In genomic region chr11:11841121-11841604, GRCh38 we compare ENCODE assay signal across 8 cellular contexts. TPM values are rescaled to one million over a fixed set of nuclear protein-coding genes. Genes with fewer than 3 reads are reported as not detected.
DNase-seq lines count a peak whose midpoint lies in the region; ATAC-seq and TF ChIP-seq lines count a peak whose summit lies in the region.

No MANE protein-coding gene starts in this region.

- TF ChIP-seq CTCF in WI38 (IDR thresholded peaks at IDR 0.05; ENCODE audit: low read depth, low read length) (no peak), cardiac muscle cell (IDR thresholded peaks at IDR 0.05; ENCODE audit: low read depth, low read length) (no peak), progenitor cell of endocrine pancreas (IDR thresholded peaks at IDR 0.05; ENCODE audit: unreplicated experiment) (no peak)

- peaks cover 38% of the 10 kb centered on the region for H3K4me1 ChIP-seq in cardiac muscle cell (ENCODE audit: low read depth)

- no peak overlapping the region for H3K27ac Mint-ChIP-seq in progenitor cell of endocrine pancreas

- peaks cover 3% of the 10 kb centered on the region for H3K9me3 Mint-ChIP-seq in progenitor cell of endocrine pancreas (ENCODE audit: low read depth)

- peak; percentile 28 for ATAC-seq in GM21423 (IDR thresholded peaks at IDR 0.05; ENCODE audit: unreplicated experiment)

- H3K36me3 Mint-ChIP-seq in progenitor cell of endocrine pancreas (ENCODE audit: insufficient read depth): no peaks in the 10 kb centered on the region

- peak; percentile 74 for DNase-seq in DMS53 (lab: John Stamatoyannopoulos, UW)
- peak in 1 of 2 donors; percentile 49 for DNase-seq in cardiac muscle cell (ENCODE audit: low read depth in 1 of 2, low spot score in 1 of 2)
- DNase-seq in progenitor cell of endocrine pancreas (ENCODE audit: low spot score, unreplicated experiment): peak; percentile 16
- no peak for DNase-seq in activated effector memory CD4-positive, alpha-beta T cell treated with Interleukin-2 at 50 U/mL for 16 hours
- no peak for DNase-seq in NCI-H1436 treated with DMSO at 0.1 percent for 48 hours (lab: John Stamatoyannopoulos, UW)

- H3K36me3 ChIP-seq in KOPT-K1 (ENCODE audit: insufficient read depth, low read length): no peaks in the 10 kb centered on the region
- no peaks in the 10 kb centered on the region for H3K36me3 ChIP-seq in cardiac muscle cell

- H3K9me3 ChIP-seq in KOPT-K1 (ENCODE audit: insufficient read depth, low read length, poor library complexity, severe bottlenecking): no peaks in the 10 kb centered on the region
- H3K9me3 ChIP-seq in cardiac muscle cell (ENCODE audit: low read depth): no peaks in the 10 kb centered on the region

- H3K27ac ChIP-seq in KOPT-K1 (ENCODE audit: low read depth, low read length, poor library complexity, severe bottlenecking) (peak overlapping the region; percentile 90), cardiac muscle cell (peak overlapping the region; percentile 97)

- H3K4me3 ChIP-seq in WI38 (ENCODE audit: low read depth, low read length) (peak overlapping the region; percentile 77), cardiac muscle cell (peak overlapping the region; percentile 55)

- no peak overlapping the region for H3K4me3 Mint-ChIP-seq in progenitor cell of endocrine pancreas (ENCODE audit: low read depth)

- H3K4me1 Mint-ChIP-seq in progenitor cell of endocrine pancreas (ENCODE audit: low read depth): peaks cover 2% of the 10 kb centered on the region

- no peaks in the 10 kb centered on the region for H3K27me3 Mint-ChIP-seq in progenitor cell of endocrine pancreas

- no peaks in the 10 kb centered on the region for H3K27me3 ChIP-seq in cardiac muscle cell

RNA-seq across cellular contexts. Expression of gene USP47, which starts 0.6 kb away (rescaled TPM):
- total RNA-seq in cardiac muscle cell (50.4 and 59.6 TPM in 2 replicates), progenitor cell of endocrine pancreas (81.5 and 85.8 TPM in 2 replicates)
- polyA plus RNA-seq in cardiac muscle cell: 46.6 and 72.3 TPM in 2 replicates

Comparison
In these comparisons a context has a peak if more than half of its experiments do, and no peak if none do; other contexts are left out.
1. DNase-seq: peak in DMS53 (single experiment) and progenitor cell of endocrine pancreas (single experiment); none in activated effector memory CD4-positive, alpha-beta T cell treated with Interleukin-2 at 50 U/mL for 16 hours (single experiment) and NCI-H1436 treated with DMSO at 0.1 percent for 48 hours (single experiment).